19 cellular contexts compared by ENCODE assay signal in genomic region chr2:133523406-133523805, GRCh38. TPM values are rescaled to one million over a fixed set of nuclear protein-coding genes. Genes with fewer than 3 reads are reported as not detected.
"Had no signal": no experiment of that assay in that cellular context is flagged by ENCODE, and none has a peak within 500 bp of the region (broad histone marks: within the 10 kb centered on the region; RNA-seq: fewer than 3 reads in every experiment).

No MANE protein-coding gene starts in this region.

- H3K4me3 ChIP-seq: colonic mucosa, gastroesophageal sphincter, lung, neural progenitor cell, ovary, right atrium auricular region, sigmoid colon, skin epidermis had no signal

- H3K9me3 ChIP-seq: colonic mucosa, gastroesophageal sphincter, ovary, right atrium auricular region, sigmoid colon had no signal

- DNase-seq: colonic mucosa; dermis blood vessel endothelial cell; erythroblast; left colon; left ventricle myocardium superior; mesenchymal stem cell; midbrain; nucleus accumbens; ovary; sigmoid colon; stimulated activated CD4-positive, alpha-beta T cell treated with anti-CD3 and anti-CD28 coated beads, Interleukin-12 subunit alpha, Interleukin-12 subunit beta, amount 100 ng/mL, for 4 hours; stimulated activated naive CD4-positive, alpha-beta T cell; trophoblast cell had no signal

- H3K9me3 Mint-ChIP-seq: neural progenitor cell had no signal

- H3K4me1 Mint-ChIP-seq: neural progenitor cell had no signal

- H3K4me3 Mint-ChIP-seq: natural killer cell treated with Interleukin-12 subunit alpha and Interleukin-12 subunit beta and Interleukin-15 and Interleukin-18, amount 100 ng/mL, for 72 hours; neural progenitor cell had no signal

- H3K27ac ChIP-seq: colonic mucosa, gastroesophageal sphincter, neural progenitor cell, ovary, right atrium auricular region, sigmoid colon, skin epidermis had no signal

- ATAC-seq: gastroesophageal sphincter; left colon; left ventricle myocardium superior; natural killer cell treated with Interleukin-12 subunit alpha and Interleukin-12 subunit beta and Interleukin-15 and Interleukin-18, amount 100 ng/mL, for 72 hours had no signal

- H3K27me3 Mint-ChIP-seq: natural killer cell treated with Interleukin-12 subunit alpha and Interleukin-12 subunit beta and Interleukin-15 and Interleukin-18, amount 100 ng/mL, for 72 hours had no signal

- H3K27ac Mint-ChIP-seq: natural killer cell treated with Interleukin-12 subunit alpha and Interleukin-12 subunit beta and Interleukin-15 and Interleukin-18, amount 100 ng/mL, for 72 hours; neural progenitor cell had no signal

- H3K9ac ChIP-seq: neural progenitor cell had no signal

- H3K36me3 Mint-ChIP-seq: natural killer cell treated with Interleukin-12 subunit alpha and Interleukin-12 subunit beta and Interleukin-15 and Interleukin-18, amount 100 ng/mL, for 72 hours had no signal

- H3K36me3 ChIP-seq: colonic mucosa, gastroesophageal sphincter, neural progenitor cell, ovary, right atrium auricular region, sigmoid colon had no signal

RNA-seq across cellular contexts. Expression of gene NCKAP5, which starts 44.9 kb away (rescaled TPM):
- total RNA-seq: natural killer cell treated with Interleukin-12 subunit alpha and Interleukin-12 subunit beta and Interleukin-15 and Interleukin-18, amount 100 ng/mL, for 72 hours had no signal
